Comparison of ENCODE assay signal across 9 cellular contexts in genomic region chr18:3429121-3429520, GRCh38.
"Had no signal": no experiment of that assay in that cellular context is flagged by ENCODE, and none has a peak within 500 bp of the region (broad histone marks: within the 10 kb centered on the region; RNA-seq: fewer than 3 reads in every experiment).

No MANE protein-coding gene starts in this region.

- DNase-seq: GM23248, H9, HCEC 1CT, IMR-90, KBM-7 had no signal

- FAIRE-seq: H1, H54 had no signal

- H3K9me3 Mint-ChIP-seq: H9 had no signal

- H3K9ac ChIP-seq: GM23248, KMS-11 had no signal

- H2AFZ ChIP-seq: GM23248 had no signal

- H3K27ac Mint-ChIP-seq: H9 had no signal

- H3K4me2 ChIP-seq: KMS-11 had no signal

- H3K4me3 Mint-ChIP-seq: H9 had no signal

- H3K27ac ChIP-seq: GM23248, HL-60, KMS-11 had no signal

- H3K4me3 ChIP-seq: GM23248 had no signal
